ENCODE assay signal across 8 cellular contexts in genomic region chr1:59730759-59731478, GRCh38.
A peak's percentile ranks its signal among the peaks of the same experiment; 100 is the strongest.
DNase-seq lines count a peak whose midpoint lies in the region; ATAC-seq and TF ChIP-seq lines count a peak whose summit lies in the region.

No MANE protein-coding gene starts in this region.

- H3K9me3 ChIP-seq in A673 (ENCODE audit: low read depth, low read length, poor library complexity, severe bottlenecking) (no peaks in the 10 kb centered on the region), BE2C (no peaks in the 10 kb centered on the region)

- no peak overlapping the region for H3K4me3 ChIP-seq in A673 (ENCODE audit: low read depth, low read length, poor library complexity, severe bottlenecking)
- H3K4me3 ChIP-seq in retinal pigment epithelial cell (ENCODE audit: low read length), result no peak overlapping the region
- no peak overlapping the region for H3K4me3 ChIP-seq in BE2C (ENCODE audit: low read depth, low read length)

- no peaks in the 10 kb centered on the region for H3K36me3 ChIP-seq in A673 (ENCODE audit: insufficient read depth, low read length, poor library complexity, severe bottlenecking)
- no peaks in the 10 kb centered on the region for H3K36me3 ChIP-seq in BE2C

- POLR2A ChIA-PET in A673 (lab: Charles Lee; ENCODE audit: low non-redundant PET), result interaction anchor here (0.7 kb wide), 1 partner anchor 692 kb away, joined by 6 read pairs; no protein-coding TSS in a partner anchor

- CTCF ChIA-PET in A673 (lab: Charles Lee), result interaction anchor here (0.6 kb wide), 1 partner anchor 463 kb away, joined by 3 read pairs; no protein-coding TSS in a partner anchor

- H3K27me3 ChIP-seq in A673 (replicated peaks; ENCODE audit: insufficient read depth, low read depth, low read length, poor library complexity), result no peaks in the 10 kb centered on the region
- H3K27me3 ChIP-seq in BE2C, result no peaks in the 10 kb centered on the region

- H3K27me3 Mint-ChIP-seq in activated naive CD8-positive, alpha-beta T cell treated with anti-CD3 and anti-CD28 coated beads, Interleukin-2, amount 50 U/mL, for 24 hours, result no peaks in the 10 kb centered on the region

- ATAC-seq in HG02610 (IDR thresholded peaks at IDR 0.05; ENCODE audit: unreplicated experiment), result peak; percentile 60
- peak; percentile 59 for ATAC-seq in activated naive CD8-positive, alpha-beta T cell treated with anti-CD3 and anti-CD28 coated beads, Interleukin-2, amount 50 U/mL, for 24 hours
- peak; percentile 46 to 85 for ATAC-seq in left cardiac atrium

- H3K9me3 Mint-ChIP-seq in activated naive CD8-positive, alpha-beta T cell treated with anti-CD3 and anti-CD28 coated beads, Interleukin-2, amount 50 U/mL, for 24 hours, result peaks cover 1% of the 10 kb centered on the region

- H3K36me3 Mint-ChIP-seq in activated naive CD8-positive, alpha-beta T cell treated with anti-CD3 and anti-CD28 coated beads, Interleukin-2, amount 50 U/mL, for 24 hours (ENCODE audit: low read depth), result peaks cover 4% of the 10 kb centered on the region

- DNase-seq in A673 (ENCODE audit: low spot score) (peak; percentile 59), left cardiac atrium (peak; percentile 82), retinal pigment epithelial cell (ENCODE audit: low read depth) (peak; percentile 92), NCI-H345 treated with DMSO at 0.1 percent for 48 hours (lab: John Stamatoyannopoulos, UW; ENCODE audit: unreplicated experiment) (no peak), BE2C (no peak), GM13976 (ENCODE audit: low spot score) (no peak)
- peak; percentile 13 for DNase-seq in activated naive CD8-positive, alpha-beta T cell treated with anti-CD3 and anti-CD28 coated beads, Interleukin-2, amount 50 U/mL, for 24 hours

- peaks cover 16% of the 10 kb centered on the region for H3K4me1 Mint-ChIP-seq in activated naive CD8-positive, alpha-beta T cell treated with anti-CD3 and anti-CD28 coated beads, Interleukin-2, amount 50 U/mL, for 24 hours

- in situ Hi-C loops in GM13976 (cut with MboI; ENCODE audit: low sequenced_read_pairs, unreplicated experiment), result no loop called here

- no peak for TF ChIP-seq CTCF in A673 (conservative IDR thresholded peaks at IDR 0.05; ENCODE audit: low read depth, low read length)
- TF ChIP-seq CTCF in retinal pigment epithelial cell (conservative IDR thresholded peaks at IDR 0.05; ENCODE audit: low read depth, low read length), result no peak
- no peak for TF ChIP-seq CTCF in BE2C (IDR thresholded peaks at IDR 0.05; ENCODE audit: low read depth, low read length)
- TF ChIP-seq CTCF in GM13976 (IDR thresholded peaks at IDR 0.05; ENCODE audit: borderline replicate concordance, control extremely low read depth, extremely low read depth, insufficient read depth, missing control alignments), result no peak

- H3K4me1 ChIP-seq in A673 (ENCODE audit: insufficient read depth, low read length, poor library complexity, severe bottlenecking) (peaks cover 4% of the 10 kb centered on the region), BE2C (no peaks in the 10 kb centered on the region; the same call in 1 of the 2 replicates)

- BruUV-seq in A673 (replicated peaks; lab: Mats Ljungman, UMichigan), result no TSS peak

- H3K4me3 Mint-ChIP-seq in activated naive CD8-positive, alpha-beta T cell treated with anti-CD3 and anti-CD28 coated beads, Interleukin-2, amount 50 U/mL, for 24 hours, result no peak overlapping the region

- H3K27ac ChIP-seq in A673 (ENCODE audit: low read depth, low read length, poor library complexity, severe bottlenecking), result no peak overlapping the region

- intact Hi-C loops in A673 (cut with micrococcal nuclease; ENCODE audit: unreplicated experiment), result no loop called here
- intact Hi-C loops in left cardiac atrium (cut with DNase I), result no loop called here

- peak overlapping the region; percentile 10 for H3K27ac Mint-ChIP-seq in activated naive CD8-positive, alpha-beta T cell treated with anti-CD3 and anti-CD28 coated beads, Interleukin-2, amount 50 U/mL, for 24 hours

Comparison
In these comparisons a context has a peak if more than half of its experiments do, and no peak if none do; other contexts are left out.
1. DNase-seq: peak in A673 (single experiment), activated naive CD8-positive, alpha-beta T cell treated with anti-CD3 and anti-CD28 coated beads, Interleukin-2, amount 50 U/mL, for 24 hours (single experiment), left cardiac atrium (single experiment) and retinal pigment epithelial cell (single experiment); none in NCI-H345 treated with DMSO at 0.1 percent for 48 hours (single experiment), BE2C (single experiment) and GM13976 (single experiment).
2. Peak in every context shown above with its lines, with median percentiles within 50 percentile points of each other: ATAC-seq.